Comparison of ENCODE assay signal across 24 cellular contexts in genomic region chr5:32202394-32202793, GRCh38. TPM values are rescaled to one million over a fixed set of nuclear protein-coding genes. Genes with fewer than 3 reads are reported as not detected.
A peak's percentile ranks its signal among the peaks of the same experiment; 100 is the strongest.
DNase-seq lines count a peak whose midpoint lies in the region; ATAC-seq and TF ChIP-seq lines count a peak whose summit lies in the region.
"Had no signal": no experiment of that assay in that cellular context is flagged by ENCODE, and none has a peak within 500 bp of the region (broad histone marks: within the 10 kb centered on the region; RNA-seq: fewer than 3 reads in every experiment).

No MANE protein-coding gene starts in this region.

- H3K27ac Mint-ChIP-seq in H9, result no peak overlapping the region
- H3K27ac Mint-ChIP-seq: stimulated activated effector memory CD8-positive, alpha-beta T cell treated with anti-CD3 and anti-CD28 coated beads, Interleukin-12 subunit alpha, Interleukin-12 subunit beta, amount 100 ng/mL, for 72 hours had no signal

- H4K91ac ChIP-seq in IMR-90 (ENCODE audit: insufficient read depth, low read depth, low read length) (no peak overlapping the region), H9 (ENCODE audit: insufficient read length, low read depth, low read length) (no peak overlapping the region)

- H2BK120ac ChIP-seq in IMR-90 (ENCODE audit: low read depth, low read length) (no peak overlapping the region), H9 (ENCODE audit: low read depth, low read length, poor library complexity, severe bottlenecking) (no peak overlapping the region)

- peak overlapping the region; percentile 29; the same call in 1 of the 2 replicates for H3K27ac ChIP-seq in IMR-90 (ENCODE audit: insufficient read depth, low read length)
- H3K27ac ChIP-seq in H9 (ENCODE audit: insufficient read length, low read depth, low read length), result no peak overlapping the region
- H3K27ac ChIP-seq: BLaER1, tibial artery had no signal

- CTCF ChIA-PET in IMR-90 (lab: Yijun Ruan, JAX), result interaction anchor here (0.6 kb wide), 1 partner anchor 19 kb away, joined by 3 read pairs; no protein-coding TSS in a partner anchor

- H3K14ac ChIP-seq in IMR-90 (replicated peaks; ENCODE audit: low read depth, low read length), result no peak overlapping the region
- no peak overlapping the region for H3K14ac ChIP-seq in H9 (ENCODE audit: insufficient read depth, low read length)

- no peak overlapping the region for H2AK9ac ChIP-seq in IMR-90 (replicated peaks; ENCODE audit: low read depth, low read length, poor library complexity)

- H2BK5ac ChIP-seq in IMR-90 (ENCODE audit: low read depth, low read length, poor library complexity, severe bottlenecking) (no peak overlapping the region), H9 (ENCODE audit: insufficient read length, low read length) (no peak overlapping the region)

- H4K5ac ChIP-seq in IMR-90 (ENCODE audit: low read depth, low read length), result no peak overlapping the region
- H4K5ac ChIP-seq in H9 (ENCODE audit: insufficient read length, low read depth, low read length), result no peak overlapping the region

- H2AK5ac ChIP-seq in IMR-90 (ENCODE audit: low read depth, low read length), result no peak overlapping the region
- H2AK5ac ChIP-seq in H9 (ENCODE audit: insufficient read length, low read length), result no peak overlapping the region

- no peaks in the 10 kb centered on the region for H3K23me2 ChIP-seq in H9 (ENCODE audit: insufficient read length, low read depth, low read length, poor library complexity, severe bottlenecking)

- H3K9ac ChIP-seq in IMR-90 (ENCODE audit: low read depth, low read length) (no peak overlapping the region), H9 (ENCODE audit: extremely low read depth, insufficient read length, low read length) (no peak overlapping the region)
- H3K9ac ChIP-seq: BLaER1 had no signal

- no peak overlapping the region for H3K4me2 ChIP-seq in IMR-90 (ENCODE audit: low read depth, low read length)
- no peak overlapping the region for H3K4me2 ChIP-seq in H9 (ENCODE audit: insufficient read depth, insufficient read length, low read length)
- H3K4me2 ChIP-seq: BLaER1 had no signal

- intact Hi-C loops in IMR-90 (cut with micrococcal nuclease), result no loop called here
- intact Hi-C loops in sciatic nerve (cut with DNase I), result no loop called here

- TF ChIP-seq RAD21 in IMR-90 (IDR thresholded peaks at IDR 0.05; ENCODE audit: low read length), result no peak

- H2BK12ac ChIP-seq in H9 (ENCODE audit: insufficient read length, low read depth, low read length), result no peak overlapping the region

- POLR2A ChIA-PET in IMR-90 (lab: Charles Lee; ENCODE audit: unreplicated experiment), result no interaction called here

- H4K8ac ChIP-seq in IMR-90 (ENCODE audit: low read depth in 2 of 2, low read length in 2 of 2) (no peak overlapping the region), H9 (replicated peaks; ENCODE audit: insufficient read length, low read depth, low read length) (no peak overlapping the region)

- H3K4ac ChIP-seq in IMR-90 (ENCODE audit: low read depth, low read length), result no peak overlapping the region
- H3K4ac ChIP-seq in H9 (ENCODE audit: low read depth, low read length), result no peak overlapping the region

- peaks cover 3% of the 10 kb centered on the region; the same call in 1 of the 2 replicates for H3K9me1 ChIP-seq in IMR-90 (ENCODE audit: insufficient read depth, low read length)

- peaks cover 5 to 7% of the 10 kb centered on the region in 2 experiments for H3K9me3 Mint-ChIP-seq in H9
- H3K9me3 Mint-ChIP-seq: central memory CD8-positive, alpha-beta T cell; stimulated activated effector memory CD8-positive, alpha-beta T cell treated with anti-CD3 and anti-CD28 coated beads, Interleukin-12 subunit alpha, Interleukin-12 subunit beta, amount 100 ng/mL, for 72 hours had no signal

- BruUV-seq in IMR-90 (replicated peaks; lab: Mats Ljungman, UMichigan), result no TSS peak

- H2AFZ ChIP-seq in IMR-90 (replicated peaks; ENCODE audit: low read length, poor library complexity) (no peak overlapping the region), H9 (ENCODE audit: low read length) (no peak overlapping the region)

- H3K79me1 ChIP-seq in IMR-90 (ENCODE audit: low read depth in 1 of 2, low read length in 2 of 2), result no peaks in the 10 kb centered on the region
- H3K79me1 ChIP-seq in H9 (ENCODE audit: insufficient read depth, low read depth, low read length, poor library complexity, severe bottlenecking), result no peaks in the 10 kb centered on the region

- H3K4me1 Mint-ChIP-seq in H9, result no peaks in the 10 kb centered on the region
- H3K4me1 Mint-ChIP-seq: central memory CD8-positive, alpha-beta T cell had no signal

- H3K36me3 Mint-ChIP-seq in H9 (ENCODE audit: insufficient read depth in 1 of 3, low read depth in 3 of 3), result peaks cover 0 to 7% (median 5%) of the 10 kb centered on the region in 3 experiments; a peak in 6 of 7 replicates
- H3K36me3 Mint-ChIP-seq: stimulated activated effector memory CD8-positive, alpha-beta T cell treated with anti-CD3 and anti-CD28 coated beads, Interleukin-12 subunit alpha, Interleukin-12 subunit beta, amount 100 ng/mL, for 72 hours had no signal

- ATAC-seq in IMR-90 (ENCODE audit: low read depth) (peak; percentile 91), sciatic nerve (peak; percentile 93)
- ATAC-seq: GM12878 had no signal

- H4K20me1 ChIP-seq in IMR-90 (ENCODE audit: insufficient read depth, low read length), result no peaks in the 10 kb centered on the region
- H4K20me1 ChIP-seq in H9 (ENCODE audit: control insufficient read depth, insufficient read depth, insufficient read length), result no peaks in the 10 kb centered on the region
- H4K20me1 ChIP-seq: BLaER1 had no signal

- no peak for TF ChIP-seq POLR2A in IMR-90 (IDR thresholded peaks at IDR 0.05; ENCODE audit: low read depth, low read length)

- no peaks in the 10 kb centered on the region for H3K36me3 ChIP-seq in IMR-90 (ENCODE audit: control insufficient read depth, insufficient read depth, low read length)
- H3K36me3 ChIP-seq: BLaER1, esophagus squamous epithelium, tibial artery had no signal

- H2BK15ac ChIP-seq in IMR-90 (ENCODE audit: low read depth, low read length) (no peak overlapping the region), H9 (ENCODE audit: low read depth, low read length) (no peak overlapping the region)

- dilution Hi-C loops in IMR-90 (cut with HindIII; ENCODE audit: low sequenced_read_pairs, unreplicated experiment), result no loop called here

- H3K23ac ChIP-seq in IMR-90 (ENCODE audit: low read depth, low read length) (no peak overlapping the region), H9 (ENCODE audit: insufficient read length, low read depth, low read length) (no peak overlapping the region)

- H3K27me3 ChIP-seq in IMR-90 (ENCODE audit: control insufficient read depth, insufficient read depth, low read length) (no peaks in the 10 kb centered on the region), H9 (ENCODE audit: insufficient read depth, low read length) (no peaks in the 10 kb centered on the region)
- H3K27me3 ChIP-seq: BLaER1, esophagus squamous epithelium, tibial artery had no signal

- in situ Hi-C loops in IMR-90 (cut with MboI; ENCODE audit: low sequenced_read_pairs), result no loop called here

- H3T11ph ChIP-seq in H9 (ENCODE audit: low read length), result no peak overlapping the region

- no CpG with 5 or more reads among the region's 2 CpGs for WGBS in IMR-90 (ENCODE audit: extremely low coverage in 2 of 2, insufficient read length in 1 of 2), 2 experiments
- no CpG with 5 or more reads among the region's 2 CpGs for WGBS in H9 (ENCODE audit: extremely low coverage, insufficient read length, low lambda C conversion rate)

- H3K79me2 ChIP-seq in H9 (ENCODE audit: insufficient read depth, low read length), result no peaks in the 10 kb centered on the region

- H3K4me3 ChIP-seq in AG10803 (ENCODE audit: low read length), result no peak overlapping the region
- no peak overlapping the region for H3K4me3 ChIP-seq in IMR-90 (ENCODE audit: insufficient read depth, low read depth, low read length)
- H3K4me3 ChIP-seq in fibroblast of villous mesenchyme (ENCODE audit: low read depth, low read length), result no peak overlapping the region
- H3K4me3 ChIP-seq: BLaER1, esophagus squamous epithelium, GM12878, tibial artery had no signal

- no peak overlapping the region for H3K4me3 Mint-ChIP-seq in H9
- H3K4me3 Mint-ChIP-seq: central memory CD8-positive, alpha-beta T cell; stimulated activated effector memory CD8-positive, alpha-beta T cell treated with anti-CD3 and anti-CD28 coated beads, Interleukin-12 subunit alpha, Interleukin-12 subunit beta, amount 100 ng/mL, for 72 hours had no signal

- H3K4me1 ChIP-seq in IMR-90 (ENCODE audit: control insufficient read depth, insufficient read depth, low read length) (peaks cover 3% of the 10 kb centered on the region; the same call in 1 of the 2 replicates), H9 (ENCODE audit: insufficient read depth, low read length) (no peaks in the 10 kb centered on the region)
- H3K4me1 ChIP-seq: BLaER1 had no signal

- H2BK20ac ChIP-seq in IMR-90 (ENCODE audit: low read depth, low read length) (no peak overlapping the region), H9 (ENCODE audit: low read depth, low read length, poor library complexity, severe bottlenecking) (no peak overlapping the region)

- DNase-seq in AG10803 (ENCODE audit: low read depth), result peak; percentile 91
- DNase-seq in IMR-90, result peak; percentile 88
- peak; percentile 38 for DNase-seq in fibroblast of villous mesenchyme (ENCODE audit: low read depth)
- DNase-seq in sciatic nerve (ENCODE audit: low spot score), result no peak
- DNase-seq in DMS153 (lab: John Stamatoyannopoulos, UW), result no peak
- no peak for DNase-seq in NCI-H748 treated with DMSO at 0.1 percent for 48 hours (lab: John Stamatoyannopoulos, UW)
- no peak for DNase-seq in SW 1271 (lab: John Stamatoyannopoulos, UW)
- DNase-seq in H9, result no peak
- DNase-seq: activated CD4-positive, alpha-beta T cell treated with anti-CD3 and anti-CD28 coated beads for 48 hours; activated CD8-positive, alpha-beta memory T cell treated with anti-CD3 and anti-CD28 coated beads, Interleukin-2, amount 50 U/mL, for 4 hours; activated effector memory CD4-positive, alpha-beta T cell treated with Interleukin-2 at 50 U/mL for 16 hours; amygdala; Calu3; effector memory CD4-positive, alpha-beta T cell; esophagus squamous epithelium; H7; NCI-H1417 treated with DMSO at 0.1 percent for 48 hours; NCI-H69; SHP77; tibial artery had no signal

- TF ChIP-seq CTCF in AG10803 (conservative IDR thresholded peaks at IDR 0.05; ENCODE audit: low read length) (no peak), IMR-90 (conservative IDR thresholded peaks at IDR 0.05; ENCODE audit: low read depth, low read length) (no peak), fibroblast of villous mesenchyme (IDR thresholded peaks at IDR 0.05; ENCODE audit: insufficient read depth, low read depth, low read length) (no peak), H9 (conservative IDR thresholded peaks at IDR 0.05) (no peak)

- H3K9me3 ChIP-seq in IMR-90 (ENCODE audit: control insufficient read depth, insufficient read depth, low read length) (no peaks in the 10 kb centered on the region), H9 (ENCODE audit: control insufficient read depth, low read depth, low read length) (no peaks in the 10 kb centered on the region)
- H3K9me3 ChIP-seq: esophagus squamous epithelium, tibial artery had no signal

- H3K18ac ChIP-seq in IMR-90 (ENCODE audit: low read depth, low read length) (no peak overlapping the region), H9 (ENCODE audit: insufficient read length, low read depth, low read length) (no peak overlapping the region)

- H3K27me3 Mint-ChIP-seq in H9 (ENCODE audit: low read depth), result peaks cover 3% of the 10 kb centered on the region; the same call in 1 of the 2 replicates

- H3K56ac ChIP-seq in IMR-90 (ENCODE audit: extremely low read depth, insufficient read depth, low read length), result no peak overlapping the region
- H3K56ac ChIP-seq in H9 (ENCODE audit: insufficient read length, low read depth, low read length), result no peak overlapping the region

RNA-seq across cellular contexts. Expression of gene GOLPH3, which starts 28.3 kb away (rescaled TPM):
- total RNA-seq in IMR-90 (2012; rRNA removed), result 38.2 and 59.7 TPM in 2 replicates
- polyA plus RNA-seq in IMR-90 (2012; rRNA removed), result 32.9 and 41.3 TPM in 2 replicates
- polyA plus RNA-seq in IMR-90 (2012; cell fraction: cytosol; rRNA removed), result 13.1 and 45.1 TPM in 2 replicates
- polyA plus RNA-seq in IMR-90 (2012; cell fraction: nucleus; rRNA removed; ENCODE audit: low replicate concordance), result 29.5 and 36.1 TPM in 2 replicates
- 71.8 and 86.4 TPM in 2 replicates for total RNA-seq in fibroblast of villous mesenchyme
- 88.7 TPM for total RNA-seq in sciatic nerve
- 98.0 and 98.7 TPM in 2 replicates for total RNA-seq in H9 (2021)

Comparison
In these comparisons a context has a peak if more than half of its experiments do, and no peak if none do; other contexts are left out.
1. DNase-seq: peak in AG10803 (single experiment), IMR-90 (single experiment) and fibroblast of villous mesenchyme (single experiment); none in sciatic nerve (single experiment), DMS153 (single experiment), NCI-H748 treated with DMSO at 0.1 percent for 48 hours (single experiment), SW 1271 (0 of 2) and H9 (single experiment).